26 cellular contexts compared by ENCODE assay signal in genomic region chr5:31767335-31768031, GRCh38.
DNase-seq lines count a peak whose midpoint lies in the region; ATAC-seq, FAIRE-seq and TF ChIP-seq lines count a peak whose summit lies in the region.
"Had no signal": no experiment of that assay in that cellular context is flagged by ENCODE, and none has a peak within 500 bp of the region (broad histone marks: within the 10 kb centered on the region; RNA-seq: fewer than 3 reads in every experiment).

No MANE protein-coding gene starts in this region.

- intact Hi-C loops in right cardiac atrium (cut with DNase I), result no loop called here

- no peak overlapping the region for H3K27ac ChIP-seq in right cardiac atrium (ENCODE audit: low read length)
- H3K27ac ChIP-seq: brain microvascular endothelial cell, SK-N-MC, upper lobe of left lung had no signal

- ATAC-seq in GM18867 (IDR thresholded peaks at IDR 0.05; ENCODE audit: unreplicated experiment), result peak; percentile 40
- peak; percentile 26 for ATAC-seq in HG02610 (IDR thresholded peaks at IDR 0.05; ENCODE audit: unreplicated experiment)
- peak; percentile 41 for ATAC-seq in HG03521 (IDR thresholded peaks at IDR 0.05; ENCODE audit: unreplicated experiment)
- peak; percentile 36 to 55 for ATAC-seq in right cardiac atrium
- ATAC-seq: activated T-cell treated with anti-CD3 and anti-CD28 coated beads, Interleukin-2, amount 50 U/mL, for 4 hours; left colon; T-helper 17 cell had no signal

- FAIRE-seq in D721Med (lab: Jason Lieb, UNC), result no peak
- FAIRE-seq: GM19239, H1 had no signal

- no peaks in the 10 kb centered on the region for H3K9me3 ChIP-seq in right cardiac atrium (ENCODE audit: control insufficient read depth, low read length)
- H3K9me3 ChIP-seq: upper lobe of left lung had no signal

- H3K4me3 ChIP-seq in right cardiac atrium (ENCODE audit: low read length), result no peak overlapping the region
- H3K4me3 ChIP-seq: heart right ventricle, SK-N-MC, upper lobe of left lung had no signal

- no peak for DNase-seq in right cardiac atrium
- DNase-seq in D721Med (ENCODE audit: insufficient read length, low spot score), result no peak
- DNase-seq in GM10266 (ENCODE audit: extremely low spot score), result no peak
- no peak for DNase-seq in NCI-H510A treated with DMSO at 0.1 percent for 48 hours (lab: John Stamatoyannopoulos, UW)
- DNase-seq in germinal center (ENCODE audit: low spot score), result no peak
- DNase-seq: activated CD4-positive, alpha-beta T cell treated with anti-CD3 and anti-CD28 coated beads for 4 hours; activated naive CD4-positive, alpha-beta T cell; activated T-cell treated with anti-CD3 and anti-CD28 coated beads, Interleukin-2, amount 50 U/mL, for 4 hours; brain microvascular endothelial cell; effector CD8-positive, alpha-beta T cell; EL; left colon; mesenchymal stem cell; NCI-H1436; NCI-H2107; NK-92 treated with Interleukin-12 subunit alpha and Interleukin-12 subunit beta, amount 100 ng/mL, for 24 hours; stimulated activated CD8-positive, alpha-beta memory T cell treated with anti-CD3 and anti-CD28 coated beads, Interleukin-4, amount 100 ng/mL, for 48 hours; T-helper 17 cell; upper lobe of left lung had no signal

- peaks cover 4% of the 10 kb centered on the region for H3K4me1 ChIP-seq in right cardiac atrium (ENCODE audit: control insufficient read depth, insufficient read depth, low read length)

- no peaks in the 10 kb centered on the region for H3K27me3 ChIP-seq in right cardiac atrium (ENCODE audit: control insufficient read depth, insufficient read depth)
- H3K27me3 ChIP-seq: brain microvascular endothelial cell, heart right ventricle, upper lobe of left lung had no signal

- TF ChIP-seq CTCF in D721Med (IDR thresholded peaks at IDR 0.05; ENCODE audit: insufficient read depth, missing control alignments) (no peak), GM10266 (IDR thresholded peaks at IDR 0.05; ENCODE audit: control insufficient read depth, insufficient read depth, low read depth, missing control alignments) (no peak)

- 94% methylated on average over 4 of the region's 4 CpGs for WGBS in right cardiac atrium
